ENCODE assay signal across 12 cellular contexts in genomic region chr5:174735498-174736350, GRCh38. TPM values are rescaled to one million over a fixed set of nuclear protein-coding genes. Genes with fewer than 3 reads are reported as not detected.
DNase-seq lines count a peak whose midpoint lies in the region; ATAC-seq and TF ChIP-seq lines count a peak whose summit lies in the region.
"Had no signal": no experiment of that assay in that cellular context is flagged by ENCODE, and none has a peak within 500 bp of the region (broad histone marks: within the 10 kb centered on the region; RNA-seq: fewer than 3 reads in every experiment).

No MANE protein-coding gene starts in this region.

- peak overlapping the region; percentile 24 for H3K4me3 ChIP-seq in H7 (ENCODE audit: insufficient read depth, low read depth, low read length)
- H3K4me3 ChIP-seq in fibroblast of the aortic adventitia (ENCODE audit: low read depth, low read length): no peak overlapping the region
- peak overlapping the region; percentile 57 for H3K4me3 ChIP-seq in retinal pigment epithelial cell (ENCODE audit: low read length)
- H3K4me3 ChIP-seq: mucosa of descending colon had no signal

- peaks cover 2% of the 10 kb centered on the region for H3K4me1 Mint-ChIP-seq in CD14-positive monocyte

- H3K36me3 Mint-ChIP-seq in CD14-positive monocyte: peaks cover 0 to 3% of the 10 kb centered on the region in 2 donors

- H3K4me3 Mint-ChIP-seq in CD14-positive monocyte: peak overlapping the region in 1 of 2 donors; percentile 80
- H3K4me3 Mint-ChIP-seq: stimulated activated naive CD8-positive, alpha-beta T cell treated with anti-CD3 and anti-CD28 coated beads, Interleukin-15, amount 100 ng/mL, for 72 hours had no signal

- H3K27ac Mint-ChIP-seq in CD14-positive monocyte: no peak overlapping the region
- H3K27ac Mint-ChIP-seq: stimulated activated naive CD8-positive, alpha-beta T cell treated with anti-CD3 and anti-CD28 coated beads, Interleukin-15, amount 100 ng/mL, for 72 hours had no signal

- intact Hi-C loops in CD14-positive monocyte (cut with micrococcal nuclease): no loop called here

- TF ChIP-seq CTCF in fibroblast of the aortic adventitia (IDR thresholded peaks at IDR 0.05; ENCODE audit: insufficient read depth, low read length) (peak; percentile 27), retinal pigment epithelial cell (conservative IDR thresholded peaks at IDR 0.05; ENCODE audit: low read depth, low read length) (peak; percentile 74), CD14-positive monocyte (IDR thresholded peaks at IDR 0.05) (no peak)

- ATAC-seq in GM18517 (IDR thresholded peaks at IDR 0.05; ENCODE audit: unreplicated experiment) (no peak), HG03354 (IDR thresholded peaks at IDR 0.05; ENCODE audit: poor library complexity, severe bottlenecking, unreplicated experiment) (no peak)
- ATAC-seq: mucosa of descending colon; stimulated activated naive CD8-positive, alpha-beta T cell treated with anti-CD3 and anti-CD28 coated beads, Interleukin-15, amount 100 ng/mL, for 72 hours had no signal

- peaks cover 73 to 85% (median 77%) of the 10 kb centered on the region in 3 donors for H3K27me3 Mint-ChIP-seq in CD14-positive monocyte (ENCODE audit: low read depth in 3 of 3)

- H3K27me3 ChIP-seq in H7 (ENCODE audit: control insufficient read depth, insufficient read depth, low read length): peaks cover 71% of the 10 kb centered on the region

- H3K36me3 ChIP-seq in H7 (replicated peaks; ENCODE audit: control insufficient read depth, insufficient read depth, low read length): no peaks in the 10 kb centered on the region

- H3K9me3 Mint-ChIP-seq in CD14-positive monocyte: peaks cover 0 to 33% (median 8%) of the 10 kb centered on the region in 7 donors
- H3K9me3 Mint-ChIP-seq: stimulated activated naive CD8-positive, alpha-beta T cell treated with anti-CD3 and anti-CD28 coated beads, Interleukin-15, amount 100 ng/mL, for 72 hours had no signal

- DNase-seq in H7: peak; percentile 84
- DNase-seq in RPMI8226: peak; percentile 29
- no peak for DNase-seq in fibroblast of the aortic adventitia (ENCODE audit: low read depth)
- no peak for DNase-seq in retinal pigment epithelial cell (ENCODE audit: low read depth)
- DNase-seq in CD14-positive monocyte (ENCODE audit: low spot score): no peak
- DNase-seq in ureter (ENCODE audit: low spot score): no peak
- DNase-seq: activated naive CD4-positive, alpha-beta T cell; NK-92 treated with Interleukin-12 subunit alpha and Interleukin-12 subunit beta, amount 100 ng/mL, for 24 hours had no signal

RNA-seq across cellular contexts. Expression of gene MSX2, which starts 11.3 kb away (rescaled TPM):
- total RNA-seq in H7 (2014; rRNA removed; shearing (Covaris generic)): 0.26 and 0.97 TPM in 2 replicates
- total RNA-seq in fibroblast of the aortic adventitia (ENCODE audit: low replicate concordance) (under 0.01 and 0.82 TPM in 2 replicates), ureter (29.5 TPM)
- polyA plus RNA-seq in CD14-positive monocyte: under 1 TPM in 1 of 2 donors, not detected in 1; 0.14 TPM

Comparison
In these comparisons a context has a peak if more than half of its experiments do, and no peak if none do; other contexts are left out.
1. DNase-seq: peak in H7 (single experiment) and RPMI8226 (single experiment); none in fibroblast of the aortic adventitia (single experiment), retinal pigment epithelial cell (single experiment), CD14-positive monocyte (single experiment) and ureter (single experiment).
2. RNA of gene MSX2, which starts 11.3 kb away (total RNA-seq): 29.5 TPM in ureter (single experiment); 0.26 to 0.97 TPM in H7 and under 0.01 to 0.82 TPM in fibroblast of the aortic adventitia; every median in the first group is over 10 times any median in the second.